ENCODE assay signal across 19 cellular contexts in the genomic region with DNA sequence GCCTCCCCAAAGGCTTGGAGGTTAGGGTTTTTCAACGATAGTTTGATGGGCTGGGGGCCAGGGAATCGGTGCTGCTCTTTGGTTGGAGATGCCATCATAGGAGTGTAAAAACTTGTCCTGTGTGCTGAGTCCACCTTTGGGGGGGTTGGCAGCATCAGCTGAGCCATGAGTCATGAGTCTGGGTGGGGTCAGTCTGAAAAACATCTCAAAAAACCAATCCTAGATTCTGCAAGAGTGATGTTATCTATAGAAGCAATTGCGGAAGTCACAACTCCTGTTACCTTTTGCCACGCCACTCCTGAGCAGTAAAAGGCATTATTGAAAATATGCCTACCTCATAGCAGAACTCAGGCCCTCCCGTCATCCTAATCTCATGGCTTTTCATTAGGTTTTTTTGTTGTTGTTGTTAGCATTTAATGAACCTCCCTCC. TPM values are rescaled to one million over a fixed set of nuclear protein-coding genes. Genes with fewer than 3 reads are reported as not detected.
A peak's percentile ranks its signal among the peaks of the same experiment; 100 is the strongest.
DNase-seq lines count a peak whose midpoint lies in the region; ATAC-seq and TF ChIP-seq lines count a peak whose summit lies in the region.
"Had no signal": no experiment of that assay in that cellular context is flagged by ENCODE, and none has a peak within 500 bp of the region (broad histone marks: within the 10 kb centered on the region; RNA-seq: fewer than 3 reads in every experiment).

No MANE protein-coding gene starts in this region.

- H3K9me3 ChIP-seq in breast epithelium, result no peaks in the 10 kb centered on the region
- no peaks in the 10 kb centered on the region for H3K9me3 ChIP-seq in aorta (ENCODE audit: control insufficient read depth, low read length)
- H3K9me3 ChIP-seq: SK-N-SH had no signal

- H3K27ac ChIP-seq in breast epithelium (no peak overlapping the region), aorta (ENCODE audit: low read depth in 1 of 2, low read length in 2 of 2) (no peak overlapping the region)

- TF ChIP-seq CTCF in MCF 10A (IDR thresholded peaks at IDR 0.05; ENCODE audit: unreplicated experiment) (no peak), breast epithelium (IDR thresholded peaks at IDR 0.05) (no peak), glutamatergic neuron (IDR thresholded peaks at IDR 0.05; ENCODE audit: partially characterized antibody, unreplicated experiment) (no peak)

- H3K4me1 Mint-ChIP-seq in MCF 10A (ENCODE audit: insufficient read depth, unreplicated experiment) (peaks cover 28% of the 10 kb centered on the region), glutamatergic neuron (ENCODE audit: low read depth, unreplicated experiment) (no peaks in the 10 kb centered on the region)

- no peak overlapping the region for H3K4me3 ChIP-seq in breast epithelium
- no peak overlapping the region for H3K4me3 ChIP-seq in aorta (ENCODE audit: low read length in 2 of 2)

- POLR2A ChIA-PET in MCF 10A (lab: Yijun Ruan, JAX), result interaction anchor here (0.9 to 1.1 kb wide), 2 partner anchors 42 to 43 kb away, joined by 3 read pairs; a partner anchor contains a TSS

- intact Hi-C loops in MCF 10A (cut with micrococcal nuclease) (no loop called here), breast epithelium (cut with DNase I; ENCODE audit: low total_unique reads) (no loop called here), left colon (cut with DNase I, micrococcal nuclease) (no loop called here), aorta (cut with DNase I) (no loop called here)

- H3K36me3 Mint-ChIP-seq in MCF 10A (ENCODE audit: insufficient read depth, unreplicated experiment) (no peaks in the 10 kb centered on the region), glutamatergic neuron (ENCODE audit: unreplicated experiment) (no peaks in the 10 kb centered on the region)
- H3K36me3 Mint-ChIP-seq: activated naive CD4-positive, alpha-beta T cell treated with anti-CD3 and anti-CD28 coated beads, Interleukin-2, amount 50 U/mL, for 72 hours had no signal

- H3K4me3 Mint-ChIP-seq in MCF 10A (ENCODE audit: unreplicated experiment) (peak overlapping the region; percentile 16), glutamatergic neuron (ENCODE audit: unreplicated experiment) (no peak overlapping the region)
- H3K4me3 Mint-ChIP-seq: activated T-cell treated with anti-CD3 and anti-CD28 coated beads, Interleukin-2, amount 50 U/mL, for 24 hours; CD4-positive, alpha-beta T cell had no signal

- no peak for DNase-seq in MCF 10A (ENCODE audit: unreplicated experiment)
- no peak for DNase-seq in breast epithelium (ENCODE audit: low spot score in 2 of 2)
- peak; percentile 67 for DNase-seq in SW480 (ENCODE audit: low spot score)
- DNase-seq in left colon, result peak; percentile 39 to 57
- DNase-seq in aorta, result peak; percentile 19 to 46
- DNase-seq in DMS53 treated with DMSO at 0.1 percent for 48 hours (lab: John Stamatoyannopoulos, UW; ENCODE audit: unreplicated experiment), result no peak
- DNase-seq in glutamatergic neuron, result no peak
- DNase-seq: activated CD4-positive, alpha-beta T cell treated with anti-CD3 and anti-CD28 coated beads, Interleukin-2, amount 50 U/mL, for 4 hours; activated T-cell treated with anti-CD3 and anti-CD28 coated beads, Interleukin-2, amount 50 U/mL, for 24 hours; CD4-positive, alpha-beta T cell; hypothalamus; NCI-H1694; NCI-H446; SK-N-SH had no signal

- CTCF ChIA-PET in MCF 10A (lab: Yijun Ruan, JAX), result no interaction called here

- H3K27ac Mint-ChIP-seq in MCF 10A (ENCODE audit: low read depth, unreplicated experiment) (peak overlapping the region; percentile 46), glutamatergic neuron (ENCODE audit: unreplicated experiment) (no peak overlapping the region)
- H3K27ac Mint-ChIP-seq: activated naive CD4-positive, alpha-beta T cell treated with anti-CD3 and anti-CD28 coated beads, Interleukin-2, amount 50 U/mL, for 72 hours; activated T-cell treated with anti-CD3 and anti-CD28 coated beads, Interleukin-2, amount 50 U/mL, for 24 hours; CD4-positive, alpha-beta T cell had no signal

- TF ChIP-seq POLR2A in breast epithelium (IDR thresholded peaks at IDR 0.05), result no peak

- 71 to 76% methylated on average over 5 of the region's 5 CpGs for WGBS in aorta, 2 donors

- H3K36me3 ChIP-seq in breast epithelium, result no peaks in the 10 kb centered on the region
- H3K36me3 ChIP-seq in aorta (ENCODE audit: control insufficient read depth in 1 of 2, insufficient read depth in 2 of 2, low read length in 1 of 2), result no peaks in the 10 kb centered on the region

- ATAC-seq in left colon (peak; percentile 40), aorta (ENCODE audit: low FRiP score) (no peak), HG03565 (IDR thresholded peaks at IDR 0.05; ENCODE audit: unreplicated experiment) (no peak)
- ATAC-seq: activated naive CD4-positive, alpha-beta T cell treated with anti-CD3 and anti-CD28 coated beads, Interleukin-2, amount 50 U/mL, for 72 hours had no signal

- H3K9me3 Mint-ChIP-seq in MCF 10A (ENCODE audit: unreplicated experiment) (no peaks in the 10 kb centered on the region), glutamatergic neuron (ENCODE audit: unreplicated experiment) (peaks cover 4% of the 10 kb centered on the region)
- H3K9me3 Mint-ChIP-seq: activated naive CD4-positive, alpha-beta T cell treated with anti-CD3 and anti-CD28 coated beads, Interleukin-2, amount 50 U/mL, for 72 hours; activated T-cell treated with anti-CD3 and anti-CD28 coated beads, Interleukin-2, amount 50 U/mL, for 24 hours; CD4-positive, alpha-beta T cell had no signal

- peaks cover 0 to 23% of the 10 kb centered on the region in 2 donors for H3K27me3 ChIP-seq in breast epithelium
- H3K27me3 ChIP-seq in aorta (ENCODE audit: control insufficient read depth in 1 of 2, insufficient read depth in 2 of 2, low read length in 1 of 2), result peaks cover 0 to 1% of the 10 kb centered on the region in 2 donors

- H3K27me3 Mint-ChIP-seq in MCF 10A (ENCODE audit: insufficient read depth, unreplicated experiment) (peaks cover 15% of the 10 kb centered on the region), glutamatergic neuron (ENCODE audit: unreplicated experiment) (peaks cover 7% of the 10 kb centered on the region)

- no peaks in the 10 kb centered on the region for H3K4me1 ChIP-seq in breast epithelium
- no peaks in the 10 kb centered on the region for H3K4me1 ChIP-seq in aorta (ENCODE audit: control insufficient read depth in 1 of 2, insufficient read depth in 2 of 2, low read length in 2 of 2)

- no TSS peak for BruUV-seq in MCF 10A (replicated peaks; lab: Mats Ljungman, UMichigan)

RNA-seq across cellular contexts. Expression of a gene that starts 2.5 kb away (rescaled TPM):
- total RNA-seq in MCF 10A (2022) (not detected in 2 replicates), breast epithelium (not detected), left colon (not detected), aorta (not detected), glutamatergic neuron (ENCODE audit: unreplicated experiment) (not detected)
- polyA plus RNA-seq in aorta, result not detected
- total RNA-seq: activated naive CD4-positive, alpha-beta T cell treated with anti-CD3 and anti-CD28 coated beads, Interleukin-2, amount 50 U/mL, for 72 hours; CD4-positive, alpha-beta T cell; fibroblast of lung; mononuclear cell; omental fat pad had no signal
- polyA plus RNA-seq: fibroblast of lung, SK-N-SH had no signal

RNA-seq across cellular contexts. Expression of a gene that starts 8.4 kb away (rescaled TPM):
- not detected in 2 replicates for total RNA-seq in MCF 10A (2022)
- not detected for total RNA-seq in breast epithelium
- not detected for total RNA-seq in left colon
- not detected for total RNA-seq in aorta
- polyA plus RNA-seq in aorta, result under 1 TPM in 1 of 2 donors, not detected in 1; 0.08 TPM
- total RNA-seq in glutamatergic neuron (ENCODE audit: unreplicated experiment), result 0.39 TPM
- total RNA-seq: activated naive CD4-positive, alpha-beta T cell treated with anti-CD3 and anti-CD28 coated beads, Interleukin-2, amount 50 U/mL, for 72 hours; CD4-positive, alpha-beta T cell; fibroblast of lung; mononuclear cell; omental fat pad had no signal
- polyA plus RNA-seq: fibroblast of lung, SK-N-SH had no signal

RNA-seq across cellular contexts. Expression of a gene that starts 18.6 kb away (rescaled TPM):
- 438 and 504 TPM in 2 replicates for total RNA-seq in MCF 10A (2022)
- 100 to 1,000 TPM; 147 to 292 (median 230) TPM for total RNA-seq in breast epithelium
- 100 to 1,000 TPM; 209 to 336 TPM for total RNA-seq in left colon
- 100 to 1,000 TPM; 146 to 174 TPM for total RNA-seq in aorta
- 100 to 1,000 TPM; 368 to 843 TPM for polyA plus RNA-seq in aorta
- 183 TPM for total RNA-seq in glutamatergic neuron (ENCODE audit: unreplicated experiment)

RNA-seq across cellular contexts. Expression of a gene that starts 21.3 kb away (rescaled TPM):
- 16.4 TPM in 2 replicates for total RNA-seq in MCF 10A (2022)
- total RNA-seq in breast epithelium, result 1 to 10 TPM in 2 of 3 donors, not detected in 1; 2.9 to 4.9 TPM
- 1 to 10 TPM; 1.7 to 6.4 TPM for total RNA-seq in left colon
- total RNA-seq in aorta, result not detected
- polyA plus RNA-seq in aorta, result not detected
- not detected for total RNA-seq in glutamatergic neuron (ENCODE audit: unreplicated experiment)
- total RNA-seq: CD4-positive, alpha-beta T cell; mononuclear cell had no signal
- polyA plus RNA-seq: SK-N-SH had no signal

RNA-seq across cellular contexts. Expression of a gene that starts 34.4 kb away (rescaled TPM):
- total RNA-seq in MCF 10A (2022) (4.0 and 6.9 TPM in 2 replicates), breast epithelium (10 to 100 TPM in 2 of 3 donors, not detected in 1; 24.6 to 46.5 TPM), left colon (10 to 100 TPM; 40.9 to 50.0 TPM), aorta (under 1 TPM in 1 of 2 donors, not detected in 1; 0.48 TPM), glutamatergic neuron (ENCODE audit: unreplicated experiment) (not detected)
- 1 to 10 TPM in 1 of 2 donors, not detected in 1; 4.8 TPM for polyA plus RNA-seq in aorta
- total RNA-seq: CD4-positive, alpha-beta T cell; fibroblast of lung had no signal
- polyA plus RNA-seq: fibroblast of lung had no signal

Comparison
In these comparisons a context has a peak if more than half of its experiments do, and no peak if none do; other contexts are left out.
1. DNase-seq: peak in SW480 (single experiment), left colon (2 of 2) and aorta (2 of 2); none in MCF 10A (single experiment), breast epithelium (0 of 2), DMS53 treated with DMSO at 0.1 percent for 48 hours (single experiment) and glutamatergic neuron (single experiment).